In genomic region chr13:32528358-32528757, GRCh38 we compare ENCODE assay signal across 17 cellular contexts. TPM values are rescaled to one million over a fixed set of nuclear protein-coding genes. Genes with fewer than 3 reads are reported as not detected.
A peak's percentile ranks its signal among the peaks of the same experiment; 100 is the strongest.
DNase-seq lines count a peak whose midpoint lies in the region; ATAC-seq and TF ChIP-seq lines count a peak whose summit lies in the region.
"Had no signal": no experiment of that assay in that cellular context is flagged by ENCODE, and none has a peak within 500 bp of the region (broad histone marks: within the 10 kb centered on the region; RNA-seq: fewer than 3 reads in every experiment).

No MANE protein-coding gene starts in this region.

- no peaks in the 10 kb centered on the region for H3K27me3 ChIP-seq in upper lobe of left lung
- H3K27me3 ChIP-seq: hepatocyte, neural progenitor cell, testis had no signal

- WGBS in upper lobe of left lung, 2 donors: 67 to 69% methylated on average over 3 of the region's 3 CpGs

- DNase-seq in activated CD4-positive, alpha-beta T cell treated with anti-CD3 and anti-CD28 coated beads, Interleukin-2, amount 10 ng/mL, durations not matched to agents 24 days and 14 days: no peak
- DNase-seq in activated CD4-positive, alpha-beta T cell treated with anti-CD3 and anti-CD28 coated beads for 1 hour: no peak
- DNase-seq in fibroblast of pulmonary artery (ENCODE audit: low read depth) (peak; percentile 29), skeletal muscle cell (ENCODE audit: low read depth) (peak; percentile 1), upper lobe of left lung (no peak), DMS153 (lab: John Stamatoyannopoulos, UW) (no peak)
- DNase-seq in activated CD8-positive, alpha-beta memory T cell treated with anti-CD3 and anti-CD28 coated beads, Interleukin-2, amount 50 U/mL, for 48 hours: no peak
- DNase-seq: activated CD4-positive, alpha-beta T cell treated with anti-CD3 and anti-CD28 coated beads, Interleukin-2, amount 50 U/mL, for 4 hours; activated effector memory CD4-positive, alpha-beta T cell treated with anti-CD3 and anti-CD28 coated beads, Interleukin-2, amount 50 U/mL, for 16 hours; Karpas-422; NCI-H2081; T-helper 2 cell; testis had no signal

- TF ChIP-seq EP300 in upper lobe of left lung (IDR thresholded peaks at IDR 0.05): no peak

- intact Hi-C loops in activated CD4-positive, alpha-beta T cell treated with anti-CD3 and anti-CD28 coated beads, Interleukin-2, amount 10 ng/mL, durations not matched to agents 24 days and 14 days (cut with micrococcal nuclease): no loop called here

- peaks cover 0 to 23% (median 1%) of the 10 kb centered on the region in 4 donors for H3K36me3 ChIP-seq in upper lobe of left lung

- peaks cover 35% of the 10 kb centered on the region for H3K4me1 Mint-ChIP-seq in activated CD4-positive, alpha-beta T cell treated with anti-CD3 and anti-CD28 coated beads, Interleukin-2, amount 10 ng/mL, durations not matched to agents 24 days and 14 days
- peaks cover 35% of the 10 kb centered on the region for H3K4me1 Mint-ChIP-seq in activated T-helper 17 cell treated with anti-CD3 and anti-CD28 coated beads, Interleukin-2, amount 50 U/mL, for 72 hours

- H3K9me3 ChIP-seq in upper lobe of left lung: no peaks in the 10 kb centered on the region
- H3K9me3 ChIP-seq: testis had no signal

- H3K27ac ChIP-seq in upper lobe of left lung: no peak overlapping the region
- H3K27ac ChIP-seq: hepatocyte, neural progenitor cell, RWPE1, testis had no signal

- TF ChIP-seq CTCF in fibroblast of pulmonary artery (IDR thresholded peaks at IDR 0.05; ENCODE audit: low read length, missing control alignments) (no peak), upper lobe of left lung (IDR thresholded peaks at IDR 0.05) (no peak)

- H3K4me1 ChIP-seq in upper lobe of left lung: peaks cover 36 to 52% (median 39%) of the 10 kb centered on the region in 4 donors
- H3K4me1 ChIP-seq: neural progenitor cell had no signal

- H3K27me3 Mint-ChIP-seq in activated CD4-positive, alpha-beta T cell treated with anti-CD3 and anti-CD28 coated beads, Interleukin-2, amount 10 ng/mL, durations not matched to agents 24 days and 14 days: no peaks in the 10 kb centered on the region
- H3K27me3 Mint-ChIP-seq in activated T-helper 17 cell treated with anti-CD3 and anti-CD28 coated beads, Interleukin-2, amount 50 U/mL, for 72 hours: no peaks in the 10 kb centered on the region

- peak overlapping the region; percentile 29 for H3K27ac Mint-ChIP-seq in activated CD4-positive, alpha-beta T cell treated with anti-CD3 and anti-CD28 coated beads, Interleukin-2, amount 10 ng/mL, durations not matched to agents 24 days and 14 days
- no peak overlapping the region for H3K27ac Mint-ChIP-seq in activated T-helper 17 cell treated with anti-CD3 and anti-CD28 coated beads, Interleukin-2, amount 50 U/mL, for 72 hours
- H3K27ac Mint-ChIP-seq: neural progenitor cell had no signal

- no peak for ATAC-seq in activated T-helper 17 cell treated with anti-CD3 and anti-CD28 coated beads, Interleukin-2, amount 50 U/mL, for 72 hours (replicated peaks)
- ATAC-seq in upper lobe of left lung (ENCODE audit: low FRiP score in 2 of 2): no peak

- H3K4me3 ChIP-seq in fibroblast of pulmonary artery (replicated peaks; ENCODE audit: low read depth, low read length): no peak overlapping the region
- no peak overlapping the region for H3K4me3 ChIP-seq in skeletal muscle cell (ENCODE audit: low read depth, low read length)
- no peak overlapping the region for H3K4me3 ChIP-seq in upper lobe of left lung
- H3K4me3 ChIP-seq: hepatocyte, neural progenitor cell, testis had no signal

- TF ChIP-seq POLR2A in upper lobe of left lung (IDR thresholded peaks at IDR 0.05): no peak

- peak overlapping the region; percentile 37 for H3K4me3 Mint-ChIP-seq in activated CD4-positive, alpha-beta T cell treated with anti-CD3 and anti-CD28 coated beads, Interleukin-2, amount 10 ng/mL, durations not matched to agents 24 days and 14 days
- peak overlapping the region; percentile 97 for H3K4me3 Mint-ChIP-seq in activated T-helper 17 cell treated with anti-CD3 and anti-CD28 coated beads, Interleukin-2, amount 50 U/mL, for 72 hours
- H3K4me3 Mint-ChIP-seq: neural progenitor cell had no signal

- no peaks in the 10 kb centered on the region for H3K9me3 Mint-ChIP-seq in activated CD4-positive, alpha-beta T cell treated with anti-CD3 and anti-CD28 coated beads, Interleukin-2, amount 10 ng/mL, durations not matched to agents 24 days and 14 days
- no peaks in the 10 kb centered on the region for H3K9me3 Mint-ChIP-seq in activated T-helper 17 cell treated with anti-CD3 and anti-CD28 coated beads, Interleukin-2, amount 50 U/mL, for 72 hours
- H3K9me3 Mint-ChIP-seq: neural progenitor cell had no signal

- H3K36me3 Mint-ChIP-seq in activated CD4-positive, alpha-beta T cell treated with anti-CD3 and anti-CD28 coated beads, Interleukin-2, amount 10 ng/mL, durations not matched to agents 24 days and 14 days (ENCODE audit: low read depth): peaks cover 57% of the 10 kb centered on the region
- H3K36me3 Mint-ChIP-seq in activated T-helper 17 cell treated with anti-CD3 and anti-CD28 coated beads, Interleukin-2, amount 50 U/mL, for 72 hours (ENCODE audit: low read depth): peaks cover 90% of the 10 kb centered on the region

RNA-seq across cellular contexts. Expression of gene N4BP2L2, which starts 10.2 kb away (rescaled TPM):
- 87.5 and 88.0 TPM in 2 replicates for total RNA-seq in activated CD4-positive, alpha-beta T cell treated with anti-CD3 and anti-CD28 coated beads, Interleukin-2, amount 10 ng/mL, durations not matched to agents 24 days and 14 days
- 100 to 1,000 TPM in 1 of 2 donors, 10 to 100 TPM in 1; 97.0 to 126 TPM for total RNA-seq in activated T-helper 17 cell treated with anti-CD3 and anti-CD28 coated beads, Interleukin-2, amount 50 U/mL, for 72 hours
- total RNA-seq in upper lobe of left lung: 100 to 1,000 TPM in 5 of 6 donors, 10 to 100 TPM in 1; 93.7 to 583 (median 146) TPM

RNA-seq across cellular contexts. Expression of gene PDS5B, which starts 57.9 kb away (rescaled TPM):
- total RNA-seq in activated CD4-positive, alpha-beta T cell treated with anti-CD3 and anti-CD28 coated beads, Interleukin-2, amount 10 ng/mL, durations not matched to agents 24 days and 14 days: 60.3 and 70.2 TPM in 2 replicates
- total RNA-seq in activated T-helper 17 cell treated with anti-CD3 and anti-CD28 coated beads, Interleukin-2, amount 50 U/mL, for 72 hours: 10 to 100 TPM; 55.6 to 62.2 TPM
- total RNA-seq in upper lobe of left lung: 10 to 100 TPM; 26.0 to 84.3 (median 43.3) TPM

Comparison
In these comparisons a context has a peak if more than half of its experiments do, and no peak if none do; other contexts are left out.
1. DNase-seq: peak in fibroblast of pulmonary artery (single experiment) and skeletal muscle cell (single experiment); none in activated CD4-positive, alpha-beta T cell treated with anti-CD3 and anti-CD28 coated beads, Interleukin-2, amount 10 ng/mL, durations not matched to agents 24 days and 14 days (single experiment), activated CD4-positive, alpha-beta T cell treated with anti-CD3 and anti-CD28 coated beads for 1 hour (single experiment), upper lobe of left lung (0 of 2), DMS153 (single experiment) and activated CD8-positive, alpha-beta memory T cell treated with anti-CD3 and anti-CD28 coated beads, Interleukin-2, amount 50 U/mL, for 48 hours (single experiment).